8 cellular contexts compared by ENCODE assay signal in genomic region chr16:48608452-48608851, GRCh38. TPM values are rescaled to one million over a fixed set of nuclear protein-coding genes. Genes with fewer than 3 reads are reported as not detected.
A peak's percentile ranks its signal among the peaks of the same experiment; 100 is the strongest.
DNase-seq lines count a peak whose midpoint lies in the region; TF ChIP-seq lines count a peak whose summit lies in the region.

No MANE protein-coding gene starts in this region.

- H3K27ac ChIP-seq in spleen: peak overlapping the region in 6 of 8 donors; percentile 44 to 98 (median 96)
- H3K27ac ChIP-seq in testis: peak overlapping the region in 1 of 2 donors; percentile 84

- H3K36me3 ChIP-seq in spleen: no peaks in the 10 kb centered on the region
- H3K36me3 ChIP-seq in testis (ENCODE audit: low read depth, missing control alignments): no peaks in the 10 kb centered on the region

- H3K4me3 ChIP-seq in GM12864 (ENCODE audit: low read depth, low read length) (peak overlapping the region; percentile 95), fibroblast of mammary gland (ENCODE audit: control insufficient read depth, low read depth, low read length) (peak overlapping the region; percentile 71), spleen (peak overlapping the region; percentile 90 to 98 (median 96)), testis (peak overlapping the region in 1 of 2 donors; percentile 95)

- no peak for TF ChIP-seq POLR2A in spleen (IDR thresholded peaks at IDR 0.05)
- no peak for TF ChIP-seq POLR2A in testis (IDR thresholded peaks at IDR 0.05)

- H3K27me3 ChIP-seq in spleen (replicated peaks in 1 of 7) (no peaks in the 10 kb centered on the region), testis (no peaks in the 10 kb centered on the region)

- intact Hi-C loops in spleen (cut with DNase I; ENCODE audit: low total_unique reads) (loop anchor here (10.0 kb wide), 1 partner anchor 54 kb away; no protein-coding TSS in a partner anchor), testis (cut with DNase I; ENCODE audit: low total_unique reads) (no loop called here)

- DNase-seq in GM12864 (ENCODE audit: low read depth) (peak; percentile 70), HCEC 1CT (peak; percentile 26), RPMI7951 (ENCODE audit: low read depth) (peak; percentile 55), fibroblast of mammary gland (ENCODE audit: low read depth) (peak; percentile 46), spleen (no peak), dedifferentiated amniotic fluid mesenchymal stem cell (ENCODE audit: extremely low spot score) (no peak), testis (no peak)
- DNase-seq in stimulated activated CD4-positive, alpha-beta T cell treated with anti-CD3 and anti-CD28 coated beads, Interleukin-2, amount 100 ng/mL, for 48 hours: no peak

- H3K4me1 ChIP-seq in spleen: peaks cover 33 to 94% (median 90%) of the 10 kb centered on the region in 6 donors
- peaks cover 46% of the 10 kb centered on the region for H3K4me1 ChIP-seq in testis

- H3K9me3 ChIP-seq in spleen (no peaks in the 10 kb centered on the region), testis (no peaks in the 10 kb centered on the region)

- 38 to 55% (median 49%) methylated on average over 3 of the region's 3 CpGs for whole genome bisulfite sequencing in spleen, 5 donors
- 37 to 63% methylated on average over 3 of the region's 3 CpGs for WGBS in testis, 2 donors

- no peak for TF ChIP-seq CTCF in GM12864 (IDR thresholded peaks at IDR 0.05; ENCODE audit: low read depth, low read length, missing control alignments)
- TF ChIP-seq CTCF in fibroblast of mammary gland (conservative IDR thresholded peaks at IDR 0.05; ENCODE audit: control insufficient read depth, insufficient read depth, low read depth, low read length): no peak
- TF ChIP-seq CTCF in spleen (IDR thresholded peaks at IDR 0.05 in 8 of 11, conservative IDR thresholded peaks at IDR 0.05 in 3 of 11): no peak
- no peak for TF ChIP-seq CTCF in testis (IDR thresholded peaks at IDR 0.05)

RNA-seq across cellular contexts. Expression of gene N4BP1, which starts 1.5 kb away (rescaled TPM):
- 13.0 and 21.5 TPM in 2 replicates for total RNA-seq in RPMI7951 (2014; rRNA removed; shearing (Covaris generic))
- 10 to 100 TPM; 40.0 to 65.9 (median 48.6) TPM for total RNA-seq in spleen
- polyA plus RNA-seq in spleen: 10 to 100 TPM in 1 of 3 donors, 1 to 10 TPM in 2; 6.6 to 12.2 (median 7.8) TPM
- 10 to 100 TPM; 26.3 to 31.2 TPM for total RNA-seq in testis
- polyA plus RNA-seq in testis (ENCODE audit: insufficient read depth, low read depth, low replicate concordance): 27.8 TPM

Comparison
In these comparisons a context has a peak if more than half of its experiments do, and no peak if none do; other contexts are left out.
1. DNase-seq: peak in GM12864 (single experiment), HCEC 1CT (single experiment), RPMI7951 (single experiment) and fibroblast of mammary gland (single experiment); none in spleen (single experiment), dedifferentiated amniotic fluid mesenchymal stem cell (single experiment), stimulated activated CD4-positive, alpha-beta T cell treated with anti-CD3 and anti-CD28 coated beads, Interleukin-2, amount 100 ng/mL, for 48 hours (0 of 2) and testis (single experiment).